25 cellular contexts compared by ENCODE assay signal in the genomic region with DNA sequence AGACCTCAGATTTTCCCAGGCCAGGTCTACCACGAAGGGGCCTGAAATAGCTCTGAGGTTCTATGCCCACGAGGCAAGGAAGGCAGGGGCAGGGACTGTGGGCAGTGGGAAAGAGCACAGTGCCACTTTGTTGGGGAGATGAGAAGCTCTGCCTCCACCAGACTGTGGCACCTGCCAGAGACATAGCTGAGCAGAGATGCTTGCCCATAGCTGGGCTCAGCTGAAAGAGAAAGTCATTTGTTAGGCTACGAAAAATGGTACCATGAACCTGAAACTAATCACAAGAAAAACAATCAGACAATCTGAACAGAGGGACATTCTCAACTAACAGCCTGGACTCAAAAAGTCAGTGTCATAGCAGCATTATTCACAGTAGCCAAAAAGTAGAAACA. TPM values are rescaled to one million over a fixed set of nuclear protein-coding genes. Genes with fewer than 3 reads are reported as not detected.
"Had no signal": no experiment of that assay in that cellular context is flagged by ENCODE, and none has a peak within 500 bp of the region (broad histone marks: within the 10 kb centered on the region; RNA-seq: fewer than 3 reads in every experiment).

No MANE protein-coding gene starts in this region.

- H3K4me3 Mint-ChIP-seq: activated naive CD8-positive, alpha-beta T cell treated with anti-CD3 and anti-CD28 coated beads, Interleukin-2, amount 50 U/mL, for 24 hours; dendritic cell treated with granulocyte-macrophage colony-stimulating factor and Interleukin-4, amounts not matched to agents 40 ng/mL and 50 ng/mL, for 4 days; natural killer cell treated with Interleukin-12 subunit alpha and Interleukin-12 subunit beta and Interleukin-15 and Interleukin-18, amount 100 ng/mL, for 72 hours had no signal

- H3K36me3 Mint-ChIP-seq: immature natural killer cell had no signal

- H3K27ac ChIP-seq: epithelial cell of prostate, gastrocnemius medialis, heart left ventricle, upper lobe of left lung had no signal

- H3K4me1 ChIP-seq: gastrocnemius medialis, upper lobe of left lung had no signal

- H3K9me3 ChIP-seq: gastrocnemius medialis, heart left ventricle, upper lobe of left lung had no signal

- ATAC-seq: activated naive CD8-positive, alpha-beta T cell treated with anti-CD3 and anti-CD28 coated beads, Interleukin-2, amount 50 U/mL, for 24 hours; gastrocnemius medialis; heart left ventricle; right cardiac atrium; stimulated activated naive CD8-positive, alpha-beta T cell treated with anti-CD3 and anti-CD28 coated beads, Interleukin-15, Interleukin-2, amounts not matched to agents 100 U/mL and 50 U/mL, for 24 hours had no signal

- H3K27me3 ChIP-seq: gastrocnemius medialis, heart left ventricle, upper lobe of left lung had no signal

- H3K4me2 ChIP-seq: smooth muscle cell had no signal

- H3K4me3 ChIP-seq: gastrocnemius medialis, heart left ventricle, smooth muscle cell, upper lobe of left lung had no signal

- H3K27ac Mint-ChIP-seq: activated naive CD8-positive, alpha-beta T cell treated with anti-CD3 and anti-CD28 coated beads, Interleukin-2, amount 50 U/mL, for 24 hours; dendritic cell treated with granulocyte-macrophage colony-stimulating factor and Interleukin-4, amounts not matched to agents 40 ng/mL and 50 ng/mL, for 4 days; natural killer cell treated with Interleukin-12 subunit alpha and Interleukin-12 subunit beta and Interleukin-15 and Interleukin-18, amount 100 ng/mL, for 72 hours; progenitor cell of endocrine pancreas had no signal

- H3K36me3 ChIP-seq: gastrocnemius medialis, heart left ventricle, upper lobe of left lung had no signal

- DNase-seq: activated CD4-positive, alpha-beta T cell treated with anti-CD3 and anti-CD28 coated beads, Interleukin-2, amount 50 U/mL, for 48 hours; activated CD4-positive, CD25-positive, alpha-beta regulatory T cell treated with anti-CD3 and anti-CD28 coated beads, Interleukin-2, amount 50 U/mL, for 72 hours; activated naive CD4-positive, alpha-beta T cell; activated naive CD8-positive, alpha-beta T cell treated with anti-CD3 and anti-CD28 coated beads, Interleukin-2, amount 50 U/mL, for 24 hours; activated T-cell treated with anti-CD3 and anti-CD28 coated beads for 4 hours; aorta; effector memory CD4-positive, alpha-beta T cell; gastrocnemius medialis; heart left ventricle; immature natural killer cell; mesenchymal stem cell; occipital lobe; right cardiac atrium; stimulated activated CD4-positive, alpha-beta T cell treated with anti-CD3 and anti-CD28 coated beads, Interleukin-4, amount 100 ng/mL, for 4 hours; stimulated activated CD8-positive, alpha-beta memory T cell treated with anti-CD3 and anti-CD28 coated beads, Interleukin-4, amount 100 ng/mL, for 48 hours; stimulated activated naive CD8-positive, alpha-beta T cell treated with anti-CD3 and anti-CD28 coated beads, Interleukin-15, Interleukin-2, amounts not matched to agents 100 U/mL and 50 U/mL, for 24 hours; T-helper 9 cell; upper lobe of left lung had no signal

- FAIRE-seq: bronchial epithelial cell had no signal

RNA-seq across cellular contexts. Expression of a gene that starts 32.9 kb away (rescaled TPM):
- total RNA-seq: bronchial epithelial cell; cerebellum; heart left ventricle; natural killer cell treated with Interleukin-12 subunit alpha and Interleukin-12 subunit beta and Interleukin-15 and Interleukin-18, amount 100 ng/mL, for 72 hours; progenitor cell of endocrine pancreas; right cardiac atrium; smooth muscle cell had no signal
- polyA plus RNA-seq: aorta, immature natural killer cell had no signal

RNA-seq across cellular contexts. Expression of a gene that starts 39.7 kb away (rescaled TPM):
- total RNA-seq: bronchial epithelial cell had no signal
